Comparison of ENCODE assay signal across 8 cellular contexts in genomic region chr7:130205084-130205947, GRCh38. TPM values are rescaled to one million over a fixed set of nuclear protein-coding genes. Genes with fewer than 3 reads are reported as not detected.
DNase-seq lines count a peak whose midpoint lies in the region; ATAC-seq and TF ChIP-seq lines count a peak whose summit lies in the region.

TSS of gene TMEM209 (minus strand) at chr7:130205406. CDS start at chr7:130205375, 31 bp downstream.

- H3K36me3 Mint-ChIP-seq in activated B cell treated with CpG ODN at 0.5 μM for 24 hours (ENCODE audit: low read depth) (peaks cover 33% of the 10 kb centered on the region), immature natural killer cell (peaks cover 15 to 22% (median 19%) of the 10 kb centered on the region in 3 donors)

- peak within 1 kb of the TSS; percentile 89 for H3K27ac ChIP-seq in caudate nucleus (ENCODE audit: low read depth, low read length)

- peak within 1 kb of the TSS; percentile 100 for H3K27ac Mint-ChIP-seq in activated B cell treated with CpG ODN at 0.5 μM for 24 hours
- H3K27ac Mint-ChIP-seq in immature natural killer cell: peak within 1 kb of the TSS; percentile 90 to 99 (median 97)

- in situ Hi-C loops in GM18951 (cut with MboI; ENCODE audit: low sequenced_read_pairs, unreplicated experiment): no loop called here

- ATAC-seq in HG03196 (IDR thresholded peaks at IDR 0.05; ENCODE audit: unreplicated experiment): peak; percentile 95
- ATAC-seq in activated B cell treated with CpG ODN at 0.5 μM for 24 hours (ENCODE audit: low read depth): peak; percentile 98

- POLR2A ChIA-PET in activated B cell treated with CpG ODN at 0.5 μM for 24 hours (lab: Charles Lee): interaction anchor here (0.6 to 2.0 kb wide), 21 partner anchors 13 to 1862 kb away, joined by 3 to 43 read pairs (median 5); partner anchors contain the start of genes CEP41, COPG2, KLHDC10 and RBM28

- H3K9me3 Mint-ChIP-seq in activated B cell treated with CpG ODN at 0.5 μM for 24 hours (no peaks in the 10 kb centered on the region), immature natural killer cell (no peaks in the 10 kb centered on the region)

- peaks cover 20% of the 10 kb centered on the region for H3K4me1 Mint-ChIP-seq in activated B cell treated with CpG ODN at 0.5 μM for 24 hours
- peaks cover 13 to 35% of the 10 kb centered on the region in 2 donors for H3K4me1 Mint-ChIP-seq in immature natural killer cell

- TF ChIP-seq CTCF in activated B cell treated with CpG ODN at 0.5 μM for 24 hours (IDR thresholded peaks at IDR 0.05): no peak

- DNase-seq in AG08395 (ENCODE audit: low spot score) (peak; percentile 97), NCI-H345 (lab: John Stamatoyannopoulos, UW) (peak; percentile 98), activated B cell treated with CpG ODN at 0.5 μM for 24 hours (peak; percentile 83), caudate nucleus (lab: John Stamatoyannopoulos, UW) (peak; percentile 46 to 97 (median 90)), immature natural killer cell (peak; percentile 93 to 96 (median 95)), smooth muscle cell of the brain vasculature (ENCODE audit: low read depth, low spot score) (peak; percentile 93)

- peak; percentile 96 for TF ChIP-seq POLR2A in GM18951 (IDR thresholded peaks at IDR 0.05; ENCODE audit: extremely low read depth, insufficient read depth, insufficient read length)

- H3K4me3 Mint-ChIP-seq in activated B cell treated with CpG ODN at 0.5 μM for 24 hours (peak within 1 kb of the TSS; percentile 100), immature natural killer cell (peak within 1 kb of the TSS; percentile 96 to 100 (median 99))

- H3K27me3 Mint-ChIP-seq in activated B cell treated with CpG ODN at 0.5 μM for 24 hours: peaks cover 3% of the 10 kb centered on the region
- H3K27me3 Mint-ChIP-seq in immature natural killer cell (ENCODE audit: low read depth in 3 of 3): peaks cover 4 to 12% (median 8%) of the 10 kb centered on the region in 3 donors

- CTCF ChIA-PET in activated B cell treated with CpG ODN at 0.5 μM for 24 hours (lab: Charles Lee): interaction anchor here (0.5 to 1.2 kb wide), 4 partner anchors 109 to 553 kb away, joined by 3 to 4 read pairs (median 4); no protein-coding TSS in a partner anchor

- intact Hi-C loops in activated B cell treated with CpG ODN at 0.5 μM for 24 hours (cut with micrococcal nuclease): loop anchor here (1.0 to 10.0 kb wide), 9 partner anchors 55 to 549 kb away; partner anchors contain the start of genes CEP41, KLHDC10, UBE2H and ZC3HC1

RNA-seq across cellular contexts. Expression of gene TMEM209, which starts in this region (rescaled TPM):
- 30.0 and 32.6 TPM in 2 replicates for total RNA-seq in activated B cell treated with CpG ODN at 0.5 μM for 24 hours
- polyA plus RNA-seq in immature natural killer cell: 10 to 100 TPM; 21.6 to 41.1 (median 39.9) TPM

Comparison
In these comparisons a context has a peak if more than half of its experiments do, and no peak if none do; other contexts are left out.
1. Peak in every context shown above with its lines: DNase-seq, ATAC-seq and H3K27ac ChIP-seq.